ENCODE assay signal across 23 cellular contexts in genomic region chr13:113016526-113017295, GRCh38. TPM values are rescaled to one million over a fixed set of nuclear protein-coding genes. Genes with fewer than 3 reads are reported as not detected.
A peak's percentile ranks its signal among the peaks of the same experiment; 100 is the strongest.
DNase-seq lines count a peak whose midpoint lies in the region; ATAC-seq, FAIRE-seq and TF ChIP-seq lines count a peak whose summit lies in the region.
"Had no signal": no experiment of that assay in that cellular context is flagged by ENCODE, and none has a peak within 500 bp of the region (broad histone marks: within the 10 kb centered on the region; RNA-seq: fewer than 3 reads in every experiment).

No MANE protein-coding gene starts in this region.

- 98% methylated on average over 33 of the region's 41 CpGs for WGBS in HepG2 (ENCODE audit: low lambda C conversion rate)
- 88% methylated on average over 6 of the region's 41 CpGs for WGBS in right lobe of liver (ENCODE audit: insufficient coverage, low coverage, low lambda C conversion rate, missing lambda C conversion rate)

- H3K4me2 ChIP-seq in HepG2 (ENCODE audit: low read depth, low read length), result no peak overlapping the region
- H3K4me2 ChIP-seq: A549 had no signal

- H4K20me1 ChIP-seq in HepG2 (ENCODE audit: insufficient read depth, low read length), result no peaks in the 10 kb centered on the region

- peaks cover 6% of the 10 kb centered on the region for H3K79me2 ChIP-seq in HepG2 (ENCODE audit: insufficient read depth, low read length)

- POLR2A ChIA-PET in HepG2 (lab: Yijun Ruan, JAX) (no interaction called here), HEK293 (lab: Yijun Ruan, JAX) (no interaction called here)
- POLR2A ChIA-PET in activated CD4-positive, alpha-beta T cell treated with anti-CD3 and anti-CD28 coated beads, Interleukin-2, amount 10 ng/mL, durations not matched to agents 7 days and 5 days (lab: Charles Lee), result no interaction called here

- no peaks in the 10 kb centered on the region for H3K27me3 Mint-ChIP-seq in activated CD4-positive, alpha-beta T cell treated with anti-CD3 and anti-CD28 coated beads, Interleukin-2, amount 10 ng/mL, durations not matched to agents 7 days and 5 days
- H3K27me3 Mint-ChIP-seq: CD4-positive, CD25-positive, alpha-beta regulatory T cell had no signal

- no peaks in the 10 kb centered on the region for H3K9me3 Mint-ChIP-seq in activated CD4-positive, alpha-beta T cell treated with anti-CD3 and anti-CD28 coated beads, Interleukin-2, amount 10 ng/mL, durations not matched to agents 7 days and 5 days
- H3K9me3 Mint-ChIP-seq: CD4-positive, CD25-positive, alpha-beta regulatory T cell; CD8-positive, alpha-beta T cell had no signal

- H3K27ac ChIP-seq in HepG2 (ENCODE audit: extremely low read length, insufficient read depth, low read length), result no peak overlapping the region
- H3K27ac ChIP-seq in right lobe of liver, result no peak overlapping the region
- no peak overlapping the region for H3K27ac ChIP-seq in HEK293 (ENCODE audit: extremely low read depth, low read depth, low read length)
- peak overlapping the region; percentile 57 for H3K27ac ChIP-seq in layer of hippocampus (ENCODE audit: low read depth, low read length)
- H3K27ac ChIP-seq: A549, C4-2B had no signal

- FAIRE-seq in HepG2 (lab: Jason Lieb, UNC), result no peak
- FAIRE-seq: A549, G401.6, GM12878, GM19239 had no signal

- H3K9ac ChIP-seq in HepG2 (ENCODE audit: insufficient read depth, low read depth, low read length), result no peak overlapping the region

- TF ChIP-seq POLR2A in HepG2 (IDR thresholded peaks at IDR 0.05; ENCODE audit: insufficient read depth in 1 of 2, low read depth in 2 of 2, low read length in 2 of 2) (no peak), right lobe of liver (IDR thresholded peaks at IDR 0.05) (no peak)

- TF ChIP-seq EP300 in HepG2 (IDR thresholded peaks at IDR 0.05; ENCODE audit: low read depth in 2 of 2, low read length in 2 of 2) (no peak), HepG2 (CRISPR knock-in tag; IDR thresholded peaks at IDR 0.05; ENCODE audit: borderline replicate concordance) (no peak)

- BruUV-seq in HepG2 (replicated peaks; lab: Mats Ljungman, UMichigan), result no TSS peak

- H3K36me3 Mint-ChIP-seq in activated CD4-positive, alpha-beta T cell treated with anti-CD3 and anti-CD28 coated beads, Interleukin-2, amount 10 ng/mL, durations not matched to agents 7 days and 5 days (ENCODE audit: low read depth), result no peaks in the 10 kb centered on the region

- H3K9me3 ChIP-seq in HepG2 (ENCODE audit: low read length) (no peaks in the 10 kb centered on the region), right lobe of liver (no peaks in the 10 kb centered on the region), HEK293 (ENCODE audit: control insufficient read depth, insufficient read depth, low read depth, low read length) (no peaks in the 10 kb centered on the region), BE2C (no peaks in the 10 kb centered on the region)
- H3K9me3 ChIP-seq: A549, Caco-2 had no signal

- in situ Hi-C loops in HepG2 (cut with HindIII; ENCODE audit: extremely low pct_ligation_motif_present, low pct_unique_long_range_greater_than_20kb), result no loop called here

- no peak for TF ChIP-seq CTCF in HepG2 (CRISPR knock-in tag; IDR thresholded peaks at IDR 0.05)
- TF ChIP-seq CTCF in right lobe of liver (IDR thresholded peaks at IDR 0.05), result no peak
- no peak for TF ChIP-seq CTCF in HEK293 (tag by site-specific recombination; IDR thresholded peaks at IDR 0.05)
- no peak for TF ChIP-seq CTCF in BE2C (IDR thresholded peaks at IDR 0.05; ENCODE audit: low read depth, low read length)

- no peak overlapping the region for H3K4me3 Mint-ChIP-seq in activated CD4-positive, alpha-beta T cell treated with anti-CD3 and anti-CD28 coated beads, Interleukin-2, amount 10 ng/mL, durations not matched to agents 7 days and 5 days
- H3K4me3 Mint-ChIP-seq: CD4-positive, CD25-positive, alpha-beta regulatory T cell; CD8-positive, alpha-beta T cell had no signal

- no peak overlapping the region for H3K4me3 ChIP-seq in HepG2 (replicated peaks in 1 of 3; ENCODE audit: insufficient read depth in 1 of 3, low read depth in 2 of 3, low read length in 3 of 3)
- H3K4me3 ChIP-seq in right lobe of liver, result no peak overlapping the region
- no peak overlapping the region for H3K4me3 ChIP-seq in HEK293 (ENCODE audit: low read depth, low read length)
- H3K4me3 ChIP-seq in BE2C (ENCODE audit: low read depth, low read length), result no peak overlapping the region
- H3K4me3 ChIP-seq: A549, GM12878 had no signal

- no peak overlapping the region for H2AFZ ChIP-seq in HepG2 (ENCODE audit: low read length)

- H3K27me3 ChIP-seq in HepG2 (ENCODE audit: control insufficient read depth in 1 of 2, insufficient read depth in 2 of 2, low read length in 2 of 2) (no peaks in the 10 kb centered on the region), right lobe of liver (no peaks in the 10 kb centered on the region), layer of hippocampus (ENCODE audit: control insufficient read depth, insufficient read depth, low read length) (no peaks in the 10 kb centered on the region), BE2C (no peaks in the 10 kb centered on the region)

- ATAC-seq in HepG2 (no peak), right lobe of liver (no peak), GM21360 (IDR thresholded peaks at IDR 0.05; ENCODE audit: unreplicated experiment) (no peak)
- ATAC-seq: CD8-positive, alpha-beta T cell; GM12878 had no signal

- CTCF ChIA-PET in HepG2 (lab: Yijun Ruan, JAX; ENCODE audit: low intra/inter-chr PET ratio, low total read pairs), result no interaction called here
- CTCF ChIA-PET in HEK293 (lab: Yijun Ruan, JAX), result interaction anchor here (1.3 kb wide), 1 partner anchor 13 kb away, joined by 3 read pairs; no protein-coding TSS in a partner anchor
- CTCF ChIA-PET in activated CD4-positive, alpha-beta T cell treated with anti-CD3 and anti-CD28 coated beads, Interleukin-2, amount 10 ng/mL, durations not matched to agents 7 days and 5 days (lab: Charles Lee), result interaction anchor here (0.9 kb wide), 1 partner anchor 10 kb away, joined by 4 read pairs; no protein-coding TSS in a partner anchor

- no peak for TF ChIP-seq RAD21 in HepG2 (CRISPR knock-in tag; IDR thresholded peaks at IDR 0.05)

- H3K27ac Mint-ChIP-seq in activated CD4-positive, alpha-beta T cell treated with anti-CD3 and anti-CD28 coated beads, Interleukin-2, amount 10 ng/mL, durations not matched to agents 7 days and 5 days, result no peak overlapping the region
- H3K27ac Mint-ChIP-seq: CD8-positive, alpha-beta T cell had no signal

- H3K36me3 ChIP-seq in HepG2 (replicated peaks in 1 of 2; ENCODE audit: control insufficient read depth in 1 of 2, insufficient read depth in 2 of 2, low read length in 2 of 2), result peaks cover 13 to 34% of the 10 kb centered on the region in 2 experiments
- H3K36me3 ChIP-seq in right lobe of liver, result no peaks in the 10 kb centered on the region
- H3K36me3 ChIP-seq in HEK293 (ENCODE audit: control insufficient read depth in 2 of 2, insufficient read depth in 1 of 2, low read length in 2 of 2), result no peaks in the 10 kb centered on the region
- H3K36me3 ChIP-seq in BE2C, result no peaks in the 10 kb centered on the region

- H3K4me1 ChIP-seq in HepG2 (ENCODE audit: insufficient read depth, low read length), result peaks cover 35% of the 10 kb centered on the region
- no peaks in the 10 kb centered on the region for H3K4me1 ChIP-seq in right lobe of liver
- no peaks in the 10 kb centered on the region for H3K4me1 ChIP-seq in HEK293 (ENCODE audit: control insufficient read depth, insufficient read depth, low read length)
- H3K4me1 ChIP-seq in BE2C, result no peaks in the 10 kb centered on the region
- H3K4me1 ChIP-seq: A549 had no signal

- intact Hi-C loops in HepG2 (cut with micrococcal nuclease; ENCODE audit: unreplicated experiment) (no loop called here), right lobe of liver (cut with DNase I) (no loop called here)

- no peak for DNase-seq in HepG2 (ENCODE audit: low spot score)
- no peak for DNase-seq in right lobe of liver
- no peak for DNase-seq in BE2C
- no peak for DNase-seq in activated CD4-positive, alpha-beta T cell treated with anti-CD3 and anti-CD28 coated beads, Interleukin-2, amount 10 ng/mL, durations not matched to agents 7 days and 5 days
- DNase-seq: 8988T; ACHN; AML-193; Caco-2; CD4-positive, CD25-positive, alpha-beta regulatory T cell; CD8-positive, alpha-beta T cell; DMS153; DND-41; GOT3; H7; HCEC 1CT had no signal

- H3K4me1 Mint-ChIP-seq in activated CD4-positive, alpha-beta T cell treated with anti-CD3 and anti-CD28 coated beads, Interleukin-2, amount 10 ng/mL, durations not matched to agents 7 days and 5 days, result no peaks in the 10 kb centered on the region

TF ChIP-seq in HepG2, 621 proteins besides CTCF, POLR2A, EP300 and RAD21 (continues in another document):
- 0 out of 2 replicates have a peak, but pooled peaks have one; percentile 26 for TF ChIP-seq RBFOX2 (IDR thresholded peaks at IDR 0.05; ENCODE audit: low read depth, low read length)

TF ChIP-seq in HEK293, 187 proteins besides CTCF, POLR2A, EP300 and RAD21 (continues in another document):
- peak; percentile 75 for TF ChIP-seq ZNF623 (tag by site-specific recombination; IDR thresholded peaks at IDR 0.05)

RNA-seq across cellular contexts. Expression of gene MCF2L, which starts 47.7 kb away (rescaled TPM):
- total RNA-seq in HepG2 (2016; rRNA removed; fragmentation: Illumina TruSeq; extraction: Trizol), result 13.7 and 19.4 TPM in 2 replicates
- total RNA-seq in HepG2 (2016; cell fraction: cytosol; rRNA removed; fragmentation: Illumina TruSeq; extraction: Trizol; ENCODE audit: low read depth), result 2.3 and 3.4 TPM in 2 replicates
- 10.9 and 20.3 TPM in 2 replicates for total RNA-seq in HepG2 (2016; cell fraction: insoluble cytoplasmic fraction; rRNA removed; fragmentation: Illumina TruSeq; extraction: Trizol)
- total RNA-seq in HepG2 (2016; cell fraction: membrane; rRNA removed; fragmentation: Illumina TruSeq; extraction: Trizol), result 5.5 and 5.6 TPM in 2 replicates
- total RNA-seq in HepG2 (2016; cell fraction: nucleus; rRNA removed; fragmentation: Illumina TruSeq; extraction: Trizol), result 24.6 and 25.3 TPM in 2 replicates
- polyA plus RNA-seq in HepG2 (2011; rRNA removed), result 28.4 and 33.6 TPM in 2 replicates
- polyA plus RNA-seq in HepG2 (2011; cell fraction: cytosol; rRNA removed), result 13.6 and 15.2 TPM in 2 replicates
- polyA plus RNA-seq in HepG2 (2011; cell fraction: nucleus; rRNA removed), result 196 and 262 TPM in 2 replicates
- polyA plus RNA-seq in HepG2 (2012), result 26.3 and 28.9 TPM in 2 replicates
- 1.1 and 1.3 TPM in 2 replicates for polyA plus RNA-seq in HepG2 (2016; cell fraction: cytosol; fragmentation: Illumina TruSeq; extraction: Trizol; ENCODE audit: low read depth)
- polyA plus RNA-seq in HepG2 (2016; cell fraction: insoluble cytoplasmic fraction; fragmentation: Illumina TruSeq; extraction: Trizol; ENCODE audit: low read depth), result 10.3 and 10.5 TPM in 2 replicates
- polyA plus RNA-seq in HepG2 (2016; cell fraction: membrane; fragmentation: Illumina TruSeq; extraction: Trizol; ENCODE audit: low read depth), result 1.6 and 2.4 TPM in 2 replicates
- 57.7 and 66.1 TPM in 2 replicates for polyA plus RNA-seq in HepG2 (2016; cell fraction: nucleus; fragmentation: Illumina TruSeq; extraction: Trizol; ENCODE audit: insufficient read depth, low read depth)
- 39.0 and 75.0 TPM in 2 replicates for polyA minus RNA-seq in HepG2 (2011; rRNA and poly(A)+ RNA removed; ENCODE audit: low replicate concordance)
- polyA minus RNA-seq in HepG2 (2011; cell fraction: cytosol; rRNA and poly(A)+ RNA removed), result 16.7 and 21.1 TPM in 2 replicates
- polyA minus RNA-seq in HepG2 (2011; cell fraction: nucleus; rRNA and poly(A)+ RNA removed), result 89.5 and 90.6 TPM in 2 replicates
- total RNA-seq in right lobe of liver, result 10 to 100 TPM in 5 of 6 experiments, 1 to 10 TPM in 1; 9.6 to 18.4 (median 11.7) TPM
- polyA plus RNA-seq in BE2C (2012; ENCODE audit: insufficient read depth, insufficient read length, low read depth), result 35.5 TPM
- total RNA-seq in activated CD4-positive, alpha-beta T cell treated with anti-CD3 and anti-CD28 coated beads, Interleukin-2, amount 10 ng/mL, durations not matched to agents 7 days and 5 days, result 1 to 10 TPM; 1.2 to 1.4 TPM
